ENCODE assay signal across 17 cellular contexts in the genomic region with DNA sequence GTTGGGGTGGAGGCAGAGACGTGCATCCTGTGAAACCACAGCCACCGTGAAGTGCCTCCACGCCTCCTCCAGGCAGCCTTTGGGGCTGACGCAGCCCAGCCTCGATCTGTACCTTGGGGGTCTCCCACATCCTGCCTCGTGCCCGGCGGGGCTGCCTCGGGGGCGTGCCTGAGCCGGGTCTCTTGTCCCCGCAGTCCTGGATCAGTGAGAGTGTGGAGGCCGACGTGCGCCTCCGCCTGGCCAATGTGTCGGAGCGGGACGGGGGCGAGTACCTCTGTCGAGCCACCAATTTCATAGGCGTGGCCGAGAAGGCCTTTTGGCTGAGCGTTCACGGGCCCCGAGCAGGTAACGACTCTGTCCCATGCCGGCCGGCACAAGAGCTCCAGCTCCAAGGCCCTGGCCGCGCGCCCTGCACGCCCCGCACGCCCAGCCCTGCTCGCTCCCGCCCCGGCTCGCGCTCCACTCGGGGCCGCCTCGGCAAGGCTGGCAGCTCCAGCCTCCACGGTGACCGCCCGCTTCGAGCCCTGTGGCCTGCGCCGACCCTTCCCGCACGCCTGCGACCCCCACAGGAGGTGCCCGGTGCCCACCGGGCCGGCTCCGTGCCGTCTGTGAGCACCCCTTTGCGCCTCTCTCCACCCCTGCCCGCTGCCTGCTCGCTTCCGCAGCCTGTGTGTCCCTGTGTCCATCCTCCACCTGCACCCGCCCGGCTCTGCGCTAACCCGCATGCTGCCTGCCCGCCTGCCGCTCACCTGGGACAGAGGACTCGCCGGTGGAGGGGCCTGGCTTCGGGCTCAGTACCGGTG. TPM values are rescaled to one million over a fixed set of nuclear protein-coding genes. Genes with fewer than 3 reads are reported as not detected.
DNase-seq lines count a peak whose midpoint lies in the region; ATAC-seq, FAIRE-seq and TF ChIP-seq lines count a peak whose summit lies in the region.
"Had no signal": no experiment of that assay in that cellular context is flagged by ENCODE, and none has a peak within 500 bp of the region (broad histone marks: within the 10 kb centered on the region; RNA-seq: fewer than 3 reads in every experiment).

No MANE protein-coding gene starts in this region.

- H2AK5ac ChIP-seq in mesenchymal stem cell (ENCODE audit: low read length, severe bottlenecking) = no peak overlapping the region

- H3K4me1 Mint-ChIP-seq in GM23338 (no peaks in the 10 kb centered on the region), glutamatergic neuron (ENCODE audit: low read depth, unreplicated experiment) (no peaks in the 10 kb centered on the region)

- ATAC-seq in GM23338 (peak; percentile 22), HG02840 (IDR thresholded peaks at IDR 0.05; ENCODE audit: low FRiP score, unreplicated experiment) (no peak), HG03159 (IDR thresholded peaks at IDR 0.05; ENCODE audit: unreplicated experiment) (no peak)
- ATAC-seq: CD8-positive, alpha-beta T cell had no signal

- H3K4me1 ChIP-seq in GM23338 (ENCODE audit: insufficient read depth) = no peaks in the 10 kb centered on the region
- no peaks in the 10 kb centered on the region for H3K4me1 ChIP-seq in KMS-11 (ENCODE audit: low read depth, poor library complexity, severe bottlenecking)
- peaks cover 2% of the 10 kb centered on the region for H3K4me1 ChIP-seq in mesenchymal stem cell (ENCODE audit: control insufficient read depth, insufficient read depth, low read depth, low read length)

- no peak overlapping the region for H3K27ac ChIP-seq in GM23338 (ENCODE audit: low read depth)
- H3K27ac ChIP-seq in KMS-11 = peak overlapping the region; percentile 22; the same call in 1 of the 2 replicates
- H3K27ac ChIP-seq in mesenchymal stem cell (ENCODE audit: low read length, poor library complexity, severe bottlenecking) = no peak overlapping the region
- H3K27ac ChIP-seq: HL-60 had no signal

- H3K27me3 ChIP-seq in GM23338 (ENCODE audit: insufficient read depth) (no peaks in the 10 kb centered on the region), KMS-11 (ENCODE audit: insufficient read depth, low read depth) (0 out of 2 replicates have a peak, but pooled peaks cover 3% of the 10 kb centered on the region), bronchial epithelial cell (ENCODE audit: control insufficient read depth, insufficient read depth, low read length) (no peaks in the 10 kb centered on the region), mesenchymal stem cell (ENCODE audit: control insufficient read depth in 1 of 2, insufficient read depth in 1 of 2, low read length in 2 of 2) (peaks cover 0 to 39% of the 10 kb centered on the region in 2 experiments)

- H3K9me3 Mint-ChIP-seq in GM23338 = no peaks in the 10 kb centered on the region
- peaks cover 4% of the 10 kb centered on the region for H3K9me3 Mint-ChIP-seq in glutamatergic neuron (ENCODE audit: unreplicated experiment)
- H3K9me3 Mint-ChIP-seq: CD8-positive, alpha-beta T cell had no signal

- no peaks in the 10 kb centered on the region; the same call in 2 of the 3 replicates for H3K36me3 Mint-ChIP-seq in GM23338 (ENCODE audit: low read depth)
- no peaks in the 10 kb centered on the region for H3K36me3 Mint-ChIP-seq in glutamatergic neuron (ENCODE audit: unreplicated experiment)
- H3K36me3 Mint-ChIP-seq: CD8-positive, alpha-beta T cell had no signal

- no peak overlapping the region for H2BK5ac ChIP-seq in mesenchymal stem cell (ENCODE audit: low read depth, low read length, poor library complexity, severe bottlenecking)

- FAIRE-seq in bronchial epithelial cell (lab: Jason Lieb, UNC) = peak; percentile 81
- FAIRE-seq: GM12892 had no signal

- H3K4ac ChIP-seq in mesenchymal stem cell (ENCODE audit: low read depth in 1 of 2, low read length in 2 of 2) = no peak overlapping the region

- H3K4me3 Mint-ChIP-seq in GM23338 (no peak overlapping the region), glutamatergic neuron (ENCODE audit: unreplicated experiment) (no peak overlapping the region)
- H3K4me3 Mint-ChIP-seq: CD8-positive, alpha-beta T cell had no signal

- DNase-seq in GM23338 (ENCODE audit: low spot score) (peak; percentile 58), bronchial epithelial cell (ENCODE audit: low read depth) (no peak), mesenchymal stem cell (no peak), glutamatergic neuron (no peak), activated gamma-delta T cell treated with Interleukin-2 at 50 U/mL for 16 hours (no peak)
- DNase-seq: CD8-positive, alpha-beta T cell; NCI-H1417; NCI-H1694 treated with DMSO at 0.1 percent for 48 hours; NCI-H2081 treated with DMSO at 0.1 percent for 48 hours; NCI-H2171 treated with DMSO at 0.1 percent for 48 hours; Right ventricle myocardium superior; SK-N-SH had no signal

- peak in 1 of 2 experiments; percentile 52; a peak in 2 of 4 replicates for TF ChIP-seq CTCF in GM23338 (conservative IDR thresholded peaks at IDR 0.05; ENCODE audit: low read depth in 2 of 2)
- TF ChIP-seq CTCF in KMS-11 (conservative IDR thresholded peaks at IDR 0.05; ENCODE audit: low read depth, low read length) = no peak
- TF ChIP-seq CTCF in bronchial epithelial cell (IDR thresholded peaks at IDR 0.05; ENCODE audit: insufficient read depth, low read length, severe bottlenecking) = no peak
- no peak for TF ChIP-seq CTCF in glutamatergic neuron (IDR thresholded peaks at IDR 0.05; ENCODE audit: partially characterized antibody, unreplicated experiment)

- H3K23ac ChIP-seq in mesenchymal stem cell (ENCODE audit: low read length in 2 of 2) = no peak overlapping the region

- H3K14ac ChIP-seq in mesenchymal stem cell (ENCODE audit: low read length in 2 of 2) = no peak overlapping the region

- H3K36me3 ChIP-seq in GM23338 (ENCODE audit: insufficient read depth) (no peaks in the 10 kb centered on the region), KMS-11 (ENCODE audit: insufficient read depth) (no peaks in the 10 kb centered on the region), bronchial epithelial cell (ENCODE audit: control insufficient read depth, insufficient read depth, low read length) (peaks cover 69% of the 10 kb centered on the region), mesenchymal stem cell (ENCODE audit: control insufficient read depth in 1 of 2, insufficient read depth in 2 of 2, low read depth in 1 of 2, low read length in 2 of 2) (peaks cover 0 to 6% of the 10 kb centered on the region in 2 experiments)

- H3K9ac ChIP-seq in KMS-11 = no peak overlapping the region; the same call in 1 of the 2 replicates
- H3K9ac ChIP-seq in mesenchymal stem cell (ENCODE audit: low read length) = no peak overlapping the region
- H3K9ac ChIP-seq: SK-N-SH had no signal

- no peak overlapping the region for H2BK120ac ChIP-seq in mesenchymal stem cell (ENCODE audit: low read depth, low read length)

- H4K91ac ChIP-seq in mesenchymal stem cell (ENCODE audit: low read length) = peak overlapping the region; percentile 56

- H3K79me1 ChIP-seq in mesenchymal stem cell (replicated peaks; ENCODE audit: low read length, poor library complexity, severe bottlenecking) = no peaks in the 10 kb centered on the region

- H4K8ac ChIP-seq in mesenchymal stem cell (ENCODE audit: low read length) = peak overlapping the region; percentile 37

- H2BK12ac ChIP-seq in mesenchymal stem cell (ENCODE audit: low read length in 2 of 2) = no peak overlapping the region

- H3K27me3 Mint-ChIP-seq in GM23338 (ENCODE audit: insufficient read depth, low read depth, poor library complexity) (peaks cover 6% of the 10 kb centered on the region), glutamatergic neuron (ENCODE audit: unreplicated experiment) (peaks cover 3% of the 10 kb centered on the region)

- H2AFZ ChIP-seq in GM23338 (no peak overlapping the region), KMS-11 (ENCODE audit: low read depth) (no peak overlapping the region), mesenchymal stem cell (ENCODE audit: low read depth, low read length) (no peak overlapping the region)

- H3K4me2 ChIP-seq in GM23338 = no peak overlapping the region
- H3K4me2 ChIP-seq in KMS-11 = no peak overlapping the region
- no peak overlapping the region for H3K4me2 ChIP-seq in mesenchymal stem cell (ENCODE audit: low read length, poor library complexity, severe bottlenecking)
- H3K4me2 ChIP-seq: SK-N-SH had no signal

- no peaks in the 10 kb centered on the region for H3F3A ChIP-seq in GM23338 (replicated peaks; ENCODE audit: low read depth)

- H3K27ac Mint-ChIP-seq in GM23338 = no peak overlapping the region
- no peak overlapping the region for H3K27ac Mint-ChIP-seq in glutamatergic neuron (ENCODE audit: unreplicated experiment)
- H3K27ac Mint-ChIP-seq: CD8-positive, alpha-beta T cell had no signal

- H3K4me3 ChIP-seq in GM23338 (no peak overlapping the region), KMS-11 (IDR thresholded peaks at IDR 0.05; ENCODE audit: insufficient read depth, low read depth, low read length) (no peak overlapping the region), bronchial epithelial cell (ENCODE audit: low read depth, low read length) (no peak overlapping the region), mesenchymal stem cell (ENCODE audit: insufficient read depth in 1 of 2, low read depth in 1 of 2, low read length in 2 of 2) (no peak overlapping the region)

- H3K9me2 ChIP-seq in GM23338 (ENCODE audit: insufficient read depth) = no peaks in the 10 kb centered on the region
- H3K9me2 ChIP-seq: SK-N-SH had no signal

- no peaks in the 10 kb centered on the region for H3K9me3 ChIP-seq in mesenchymal stem cell (ENCODE audit: control insufficient read depth, low read length)
- H3K9me3 ChIP-seq: SK-N-SH had no signal

- H3K79me2 ChIP-seq in GM23338 (replicated peaks; ENCODE audit: insufficient read depth) (no peaks in the 10 kb centered on the region), KMS-11 (ENCODE audit: insufficient read depth, low read depth) (no peaks in the 10 kb centered on the region)

- peak overlapping the region; percentile 19 for H2BK15ac ChIP-seq in mesenchymal stem cell (ENCODE audit: low read depth, poor library complexity, severe bottlenecking)

- 92% methylated on average over 70 of the region's 71 CpGs for WGBS in mesenchymal stem cell

- no peak overlapping the region for H3K18ac ChIP-seq in mesenchymal stem cell (ENCODE audit: low read depth in 1 of 2, low read length in 2 of 2)

- H4K20me1 ChIP-seq in GM23338 (replicated peaks; ENCODE audit: insufficient read depth) = no peaks in the 10 kb centered on the region
- H4K20me1 ChIP-seq in KMS-11 (ENCODE audit: insufficient read depth) = no peaks in the 10 kb centered on the region

TF ChIP-seq in GM23338, 12 proteins besides CTCF, POLR2A, EP300 and RAD21 (continues in another document):
- no peak for TF ChIP-seq ZNF331 (CRISPR knock-in tag; IDR thresholded peaks at IDR 0.05; ENCODE audit: low read depth)

RNA-seq across cellular contexts. Expression of a gene that starts 9.8 kb away (rescaled TPM):
- 14.8 and 17.4 TPM in 2 replicates for total RNA-seq in GM23338 (2014; rRNA removed; shearing (Covaris generic))
- polyA plus RNA-seq in GM23338 (2016; fragmentation: Nextera tagmentation; extraction: Ambion mirVana) = 3.6 and 4.2 TPM in 2 replicates
- total RNA-seq in bronchial epithelial cell (29.0 and 133 TPM in 2 replicates), glutamatergic neuron (ENCODE audit: unreplicated experiment) (11.3 TPM)
- 0.65 TPM for polyA plus RNA-seq in mesenchymal stem cell (2013, experiment 1 of 2)
- 0.48 TPM for polyA plus RNA-seq in mesenchymal stem cell (2013, experiment 2 of 2)
- total RNA-seq: CD8-positive, alpha-beta T cell had no signal

RNA-seq across cellular contexts. Expression of a gene that starts 53.0 kb away (rescaled TPM):
- total RNA-seq in GM23338 (2014; rRNA removed; shearing (Covaris generic)) = 64.9 and 68.9 TPM in 2 replicates
- 23.3 and 24.5 TPM in 2 replicates for polyA plus RNA-seq in GM23338 (2016; fragmentation: Nextera tagmentation; extraction: Ambion mirVana)
- 109 and 176 TPM in 2 replicates for total RNA-seq in bronchial epithelial cell
- polyA plus RNA-seq in mesenchymal stem cell (2013, experiment 1 of 2) = 17.9 TPM
- 17.5 TPM for polyA plus RNA-seq in mesenchymal stem cell (2013, experiment 2 of 2)
- total RNA-seq in glutamatergic neuron (ENCODE audit: unreplicated experiment) = 48.5 TPM
